Comparison of ENCODE assay signal across 10 cellular contexts in the genomic region with DNA sequence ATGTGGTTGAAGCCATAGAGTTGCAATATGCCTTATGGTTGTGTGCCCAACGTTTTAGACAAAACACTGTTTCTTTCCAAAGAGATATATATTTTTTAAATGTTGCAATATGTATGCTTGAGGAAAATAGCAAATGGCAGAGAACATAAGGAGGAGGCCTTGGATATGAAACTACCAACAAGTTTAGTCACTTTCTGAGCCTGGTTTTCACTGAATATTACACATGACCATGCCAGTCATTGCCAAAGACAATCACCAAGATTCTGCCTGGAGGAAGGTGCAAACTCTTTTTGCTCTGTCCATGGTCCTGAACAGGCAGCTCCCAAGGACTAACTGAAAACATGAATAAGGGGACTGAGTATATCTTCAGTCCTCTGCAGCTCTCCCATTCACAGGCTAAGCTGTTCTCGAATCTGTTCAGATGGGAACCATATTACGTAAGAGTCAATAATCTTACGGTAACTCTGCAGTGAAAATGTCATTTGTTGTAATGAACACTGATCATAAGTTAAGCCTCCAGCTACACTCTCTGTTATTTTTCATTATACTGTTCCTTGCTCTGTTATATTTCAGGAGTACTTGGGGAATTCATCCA.
A peak's percentile ranks its signal among the peaks of the same experiment; 100 is the strongest.
DNase-seq lines count a peak whose midpoint lies in the region; ATAC-seq and TF ChIP-seq lines count a peak whose summit lies in the region.
"Had no signal": no experiment of that assay in that cellular context is flagged by ENCODE, and none has a peak within 500 bp of the region (broad histone marks: within the 10 kb centered on the region; RNA-seq: fewer than 3 reads in every experiment).

No MANE protein-coding gene starts in this region.

- TF ChIP-seq CTCF in upper lobe of right lung (IDR thresholded peaks at IDR 0.05) (no peak), tibial nerve (IDR thresholded peaks at IDR 0.05) (no peak)

- H3K27ac ChIP-seq in angular gyrus (ENCODE audit: low read depth, low read length) (peak overlapping the region; percentile 4), upper lobe of right lung (no peak overlapping the region), tibial nerve (no peak overlapping the region)

- WGBS in tibial nerve, 2 donors, result 64 to 74% methylated on average over 4 of the region's 4 CpGs

- DNase-seq in EH (ENCODE audit: low read depth) (peak; percentile 58), kidney tubule cell (ENCODE audit: low spot score) (peak; percentile 37), NCI-H524 treated with DMSO at 0.1 percent for 48 hours (lab: John Stamatoyannopoulos, UW) (no peak), NCI-H2081 treated with DMSO at 0.1 percent for 48 hours (lab: John Stamatoyannopoulos, UW) (no peak), upper lobe of right lung (no peak), tibial nerve (ENCODE audit: low spot score in 2 of 2) (no peak)
- DNase-seq: effector memory CD4-positive, alpha-beta T cell; NCI-H510A treated with DMSO at 0.1 percent for 48 hours had no signal

- no peaks in the 10 kb centered on the region for H3K36me3 ChIP-seq in upper lobe of right lung
- H3K36me3 ChIP-seq in tibial nerve, result peaks cover 0 to 10% (median 0%) of the 10 kb centered on the region in 3 donors

- H3K4me1 ChIP-seq in upper lobe of right lung (no peaks in the 10 kb centered on the region), tibial nerve (no peaks in the 10 kb centered on the region)

- no peak for ATAC-seq in upper lobe of right lung

- TF ChIP-seq RAD21 in Ishikawa (IDR thresholded peaks at IDR 0.05; ENCODE audit: low read depth), result no peak

- peaks cover 14% of the 10 kb centered on the region for H3K9me3 ChIP-seq in upper lobe of right lung
- peaks cover 0 to 20% (median 0%) of the 10 kb centered on the region in 4 donors for H3K9me3 ChIP-seq in tibial nerve

- no peak overlapping the region for H3K4me3 ChIP-seq in upper lobe of right lung
- no peak overlapping the region for H3K4me3 ChIP-seq in tibial nerve

- intact Hi-C loops in upper lobe of right lung (cut with DNase I), result no loop called here

- no peaks in the 10 kb centered on the region for H3K27me3 ChIP-seq in upper lobe of right lung
- no peaks in the 10 kb centered on the region for H3K27me3 ChIP-seq in tibial nerve

- TF ChIP-seq POLR2A in tibial nerve (IDR thresholded peaks at IDR 0.05), result no peak

- TF ChIP-seq EP300 in Ishikawa (IDR thresholded peaks at IDR 0.05; ENCODE audit: borderline replicate concordance) (no peak), tibial nerve (IDR thresholded peaks at IDR 0.05) (no peak)

TF ChIP-seq in Ishikawa, 13 proteins besides CTCF, POLR2A, EP300 and RAD21:
- TF ChIP-seq FOXM1 (IDR thresholded peaks at IDR 0.05; ENCODE audit: borderline replicate concordance, low read depth) (no peak), TEAD4 (IDR thresholded peaks at IDR 0.05) (no peak)
- TF ChIP-seq, protein P1, sequence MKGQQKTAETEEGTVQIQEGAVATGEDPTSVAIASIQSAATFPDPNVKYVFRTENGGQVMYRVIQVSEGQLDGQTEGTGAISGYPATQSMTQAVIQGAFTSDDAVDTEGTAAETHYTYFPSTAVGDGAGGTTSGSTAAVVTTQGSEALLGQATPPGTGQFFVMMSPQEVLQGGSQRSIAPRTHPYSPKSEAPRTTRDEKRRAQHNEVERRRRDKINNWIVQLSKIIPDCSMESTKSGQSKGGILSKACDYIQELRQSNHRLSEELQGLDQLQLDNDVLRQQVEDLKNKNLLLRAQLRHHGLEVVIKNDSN (IDR thresholded peaks at IDR 0.05), result no peak
- TF ChIP-seq, protein P2, sequence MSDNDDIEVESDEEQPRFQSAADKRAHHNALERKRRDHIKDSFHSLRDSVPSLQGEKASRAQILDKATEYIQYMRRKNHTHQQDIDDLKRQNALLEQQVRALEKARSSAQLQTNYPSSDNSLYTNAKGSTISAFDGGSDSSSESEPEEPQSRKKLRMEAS (IDR thresholded peaks at IDR 0.05), result no peak
- TF ChIP-seq, protein P3, sequence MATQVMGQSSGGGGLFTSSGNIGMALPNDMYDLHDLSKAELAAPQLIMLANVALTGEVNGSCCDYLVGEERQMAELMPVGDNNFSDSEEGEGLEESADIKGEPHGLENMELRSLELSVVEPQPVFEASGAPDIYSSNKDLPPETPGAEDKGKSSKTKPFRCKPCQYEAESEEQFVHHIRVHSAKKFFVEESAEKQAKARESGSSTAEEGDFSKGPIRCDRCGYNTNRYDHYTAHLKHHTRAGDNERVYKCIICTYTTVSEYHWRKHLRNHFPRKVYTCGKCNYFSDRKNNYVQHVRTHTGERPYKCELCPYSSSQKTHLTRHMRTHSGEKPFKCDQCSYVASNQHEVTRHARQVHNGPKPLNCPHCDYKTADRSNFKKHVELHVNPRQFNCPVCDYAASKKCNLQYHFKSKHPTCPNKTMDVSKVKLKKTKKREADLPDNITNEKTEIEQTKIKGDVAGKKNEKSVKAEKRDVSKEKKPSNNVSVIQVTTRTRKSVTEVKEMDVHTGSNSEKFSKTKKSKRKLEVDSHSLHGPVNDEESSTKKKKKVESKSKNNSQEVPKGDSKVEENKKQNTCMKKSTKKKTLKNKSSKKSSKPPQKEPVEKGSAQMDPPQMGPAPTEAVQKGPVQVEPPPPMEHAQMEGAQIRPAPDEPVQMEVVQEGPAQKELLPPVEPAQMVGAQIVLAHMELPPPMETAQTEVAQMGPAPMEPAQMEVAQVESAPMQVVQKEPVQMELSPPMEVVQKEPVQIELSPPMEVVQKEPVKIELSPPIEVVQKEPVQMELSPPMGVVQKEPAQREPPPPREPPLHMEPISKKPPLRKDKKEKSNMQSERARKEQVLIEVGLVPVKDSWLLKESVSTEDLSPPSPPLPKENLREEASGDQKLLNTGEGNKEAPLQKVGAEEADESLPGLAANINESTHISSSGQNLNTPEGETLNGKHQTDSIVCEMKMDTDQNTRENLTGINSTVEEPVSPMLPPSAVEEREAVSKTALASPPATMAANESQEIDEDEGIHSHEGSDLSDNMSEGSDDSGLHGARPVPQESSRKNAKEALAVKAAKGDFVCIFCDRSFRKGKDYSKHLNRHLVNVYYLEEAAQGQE (IDR thresholded peaks at IDR 0.05; ENCODE audit: low read depth), result peak; percentile 91
TF ChIP-seq in Ishikawa: peak in this region for 1.

Comparison
In these comparisons a context has a peak if more than half of its experiments do, and no peak if none do; other contexts are left out.
1. DNase-seq: peak in EH (single experiment) and kidney tubule cell (single experiment); none in NCI-H524 treated with DMSO at 0.1 percent for 48 hours (single experiment), NCI-H2081 treated with DMSO at 0.1 percent for 48 hours (single experiment), upper lobe of right lung (single experiment) and tibial nerve (0 of 2).